In genomic region chr6:96304997-96305396, GRCh38 we compare ENCODE assay signal across 10 cellular contexts.
DNase-seq lines count a peak whose midpoint lies in the region; ATAC-seq and TF ChIP-seq lines count a peak whose summit lies in the region.
"Had no signal": no experiment of that assay in that cellular context is flagged by ENCODE, and none has a peak within 500 bp of the region (broad histone marks: within the 10 kb centered on the region; RNA-seq: fewer than 3 reads in every experiment).

No MANE protein-coding gene starts in this region.

- H3K9me2 ChIP-seq in PC-9 (ENCODE audit: insufficient read depth): no peaks in the 10 kb centered on the region

- H3K4me2 ChIP-seq in PC-9: peak overlapping the region; percentile 64

- DNase-seq in PC-9 (peak in 1 of 2 experiments; percentile 86), NCI-H146 treated with DMSO at 0.1 percent for 48 hours (lab: John Stamatoyannopoulos, UW; ENCODE audit: unreplicated experiment) (no peak), NCI-H524 treated with DMSO at 0.1 percent for 48 hours (lab: John Stamatoyannopoulos, UW) (no peak), superior temporal gyrus (ENCODE audit: extremely low spot score) (no peak)
- DNase-seq: NCI-H2171 treated with DMSO at 0.1 percent for 48 hours, substantia nigra, T-helper 17 cell had no signal

- ATAC-seq in GM18858 (IDR thresholded peaks at IDR 0.05; ENCODE audit: unreplicated experiment): peak; percentile 99
- peak; percentile 96 for ATAC-seq in GM21367 (IDR thresholded peaks at IDR 0.05; ENCODE audit: unreplicated experiment)
- peak; percentile 84 for ATAC-seq in HG03045 (IDR thresholded peaks at IDR 0.05; ENCODE audit: unreplicated experiment)
- ATAC-seq: T-helper 17 cell had no signal

- TF ChIP-seq CTCF in PC-9 (conservative IDR thresholded peaks at IDR 0.05): no peak

- no peaks in the 10 kb centered on the region; the same call in 1 of the 2 replicates for H4K20me1 ChIP-seq in PC-9 (ENCODE audit: insufficient read depth)

- BruUV-seq in PC-9 (replicated peaks; lab: Mats Ljungman, UMichigan): no TSS peak

- POLR2A ChIA-PET in PC-9 (lab: Charles Lee; ENCODE audit: unreplicated experiment): interaction anchor here (0.6 kb wide), 2 partner anchors 16 to 49 kb away, joined by 3 to 6 read pairs; no protein-coding TSS in a partner anchor

- no peaks in the 10 kb centered on the region for H3K27me3 ChIP-seq in PC-9 (ENCODE audit: insufficient read depth, low read depth)

- peak overlapping the region; percentile 38; the same call in 1 of the 2 replicates for H3K27ac ChIP-seq in PC-9

- no peaks in the 10 kb centered on the region for H3K9me3 ChIP-seq in PC-9 (ENCODE audit: insufficient read depth, low read depth)

- peak overlapping the region; percentile 45 for H3K4me3 ChIP-seq in PC-9

- no peak overlapping the region for H2AFZ ChIP-seq in PC-9

- no peaks in the 10 kb centered on the region for H3K79me2 ChIP-seq in PC-9 (ENCODE audit: low read depth)

- CTCF ChIA-PET in PC-9 (lab: Charles Lee): no interaction called here

- peaks cover 9% of the 10 kb centered on the region; the same call in 1 of the 2 replicates for H3F3A ChIP-seq in PC-9 (ENCODE audit: insufficient read depth, low read depth)

- H3K4me1 ChIP-seq in PC-9 (replicated peaks; ENCODE audit: insufficient read depth): peaks cover 13% of the 10 kb centered on the region

- no peaks in the 10 kb centered on the region for H3K36me3 ChIP-seq in PC-9 (ENCODE audit: low read depth)

- intact Hi-C loops in PC-9 (cut with micrococcal nuclease; ENCODE audit: unreplicated experiment): no loop called here
